ENCODE assay signal across 10 cellular contexts in the genomic region with DNA sequence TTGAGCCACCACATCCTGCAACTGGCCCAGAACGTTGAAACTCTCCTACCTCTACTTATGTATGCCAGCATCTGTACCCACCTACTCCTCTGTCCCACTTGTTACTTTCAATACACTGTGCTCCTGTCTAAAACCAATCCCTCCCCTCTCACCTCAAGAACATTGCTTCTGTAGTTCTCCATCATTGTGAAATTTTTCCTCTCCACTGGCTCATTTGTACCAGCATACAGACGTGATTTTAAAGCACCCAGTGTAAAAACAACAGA. TPM values are rescaled to one million over a fixed set of nuclear protein-coding genes. Genes with fewer than 3 reads are reported as not detected.
A peak's percentile ranks its signal among the peaks of the same experiment; 100 is the strongest.
DNase-seq lines count a peak whose midpoint lies in the region; ATAC-seq and TF ChIP-seq lines count a peak whose summit lies in the region.
"Had no signal": no experiment of that assay in that cellular context is flagged by ENCODE, and none has a peak within 500 bp of the region (broad histone marks: within the 10 kb centered on the region; RNA-seq: fewer than 3 reads in every experiment).

No MANE protein-coding gene starts in this region.

- H3K4me3 ChIP-seq in brain microvascular endothelial cell (ENCODE audit: low read depth, low read length), result no peak overlapping the region

- H3K4me1 Mint-ChIP-seq in activated T-cell treated with anti-CD3 and anti-CD28 coated beads, Interleukin-2, amount 50 U/mL, for 24 hours (ENCODE audit: low read depth), result peaks cover 35% of the 10 kb centered on the region

- H3K36me3 ChIP-seq in brain microvascular endothelial cell (replicated peaks), result no peaks in the 10 kb centered on the region

- no peak overlapping the region for H3K27ac ChIP-seq in brain microvascular endothelial cell

- no peaks in the 10 kb centered on the region for H3K9me3 Mint-ChIP-seq in activated T-cell treated with anti-CD3 and anti-CD28 coated beads, Interleukin-2, amount 50 U/mL, for 24 hours

- H3K4me3 Mint-ChIP-seq in activated T-cell treated with anti-CD3 and anti-CD28 coated beads, Interleukin-2, amount 50 U/mL, for 24 hours, result peak overlapping the region; percentile 2

- H3K27me3 Mint-ChIP-seq in activated T-cell treated with anti-CD3 and anti-CD28 coated beads, Interleukin-2, amount 50 U/mL, for 24 hours, result no peaks in the 10 kb centered on the region

- intact Hi-C loops in sciatic nerve (cut with DNase I), result no loop called here

- ATAC-seq in HG02763 (IDR thresholded peaks at IDR 0.05; ENCODE audit: unreplicated experiment) (peak; percentile 31), sciatic nerve (no peak)
- ATAC-seq in stimulated activated naive CD8-positive, alpha-beta T cell treated with anti-CD3 and anti-CD28 coated beads, Interleukin-15, Interleukin-2, amounts not matched to agents 100 U/mL and 50 U/mL, for 24 hours, result peak; percentile 65

- peaks cover 9% of the 10 kb centered on the region for H3K36me3 Mint-ChIP-seq in activated T-cell treated with anti-CD3 and anti-CD28 coated beads, Interleukin-2, amount 50 U/mL, for 24 hours (ENCODE audit: low read depth)

- no peak for DNase-seq in activated T-cell treated with anti-CD3 and anti-CD28 coated beads, Interleukin-2, amount 50 U/mL, for 24 hours
- DNase-seq in activated T-cell treated with anti-CD3 and anti-CD28 coated beads for 4 hours, result no peak
- DNase-seq in OCI-M1 (lab: John Stamatoyannopoulos, UW), result peak; percentile 59
- DNase-seq in stimulated activated naive CD8-positive, alpha-beta T cell treated with anti-CD3 and anti-CD28 coated beads, Interleukin-15, Interleukin-2, amounts not matched to agents 100 U/mL and 50 U/mL, for 24 hours, result no peak
- DNase-seq in brain microvascular endothelial cell, result no peak
- no peak for DNase-seq in sciatic nerve (ENCODE audit: low spot score)
- no peak for DNase-seq in stimulated activated CD4-positive, alpha-beta T cell treated with anti-CD3 and anti-CD28 coated beads, Interleukin-15, amount 100 ng/mL, for 24 hours
- DNase-seq: kidney, NCI-H187 treated with DMSO at 0.1 percent for 48 hours had no signal

- no peak for TF ChIP-seq CTCF in brain microvascular endothelial cell (IDR thresholded peaks at IDR 0.05; ENCODE audit: low read depth, low read length, missing control alignments)

- in situ Hi-C loops in brain microvascular endothelial cell (cut with HindIII; ENCODE audit: low pct_ligation_motif_present, low sequenced_read_pairs), result no loop called here

- peak overlapping the region; percentile 85 for H3K27ac Mint-ChIP-seq in activated T-cell treated with anti-CD3 and anti-CD28 coated beads, Interleukin-2, amount 50 U/mL, for 24 hours

- H3K27me3 ChIP-seq in brain microvascular endothelial cell (replicated peaks), result no peaks in the 10 kb centered on the region

RNA-seq across cellular contexts. Expression of a gene that starts 25.5 kb away (rescaled TPM):
- 64.1 TPM for total RNA-seq in sciatic nerve

RNA-seq across cellular contexts. Expression of a gene that starts 25.7 kb away (rescaled TPM):
- total RNA-seq in sciatic nerve, result 87.7 TPM
